In genomic region chr12:25825494-25825893, GRCh38 we compare ENCODE assay signal across 1 cellular context.
TF ChIP-seq lines count a peak whose summit lies in the region.

No MANE protein-coding gene starts in this region.

TF ChIP-seq in SK-N-SH, 30 proteins besides CTCF, POLR2A, EP300 and RAD21 (continued from another document):
- TF ChIP-seq ELF1 (IDR thresholded peaks at IDR 0.05): no peak
